ENCODE assay signal across 18 cellular contexts in the genomic region with DNA sequence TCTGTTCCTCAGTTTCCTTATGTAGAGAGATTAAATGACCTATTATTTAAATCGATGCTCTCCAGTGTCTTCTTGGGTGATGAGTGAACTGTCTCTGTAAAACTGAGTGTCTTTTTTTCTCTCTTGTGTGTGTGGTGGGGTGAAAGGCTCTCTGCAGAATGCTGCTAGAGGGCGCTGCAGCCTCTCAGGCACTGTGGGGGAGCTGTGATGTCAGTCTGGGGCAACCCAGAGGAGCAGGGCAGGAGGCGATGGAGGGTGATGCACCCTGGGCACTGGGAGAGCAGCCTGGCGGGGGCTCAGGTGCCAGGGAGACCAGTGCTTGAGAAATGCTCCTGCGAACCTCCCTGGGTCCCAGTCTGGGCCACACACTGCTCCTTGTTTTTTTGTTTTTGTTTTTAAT.
DNase-seq lines count a peak whose midpoint lies in the region; TF ChIP-seq lines count a peak whose summit lies in the region.
"Had no signal": no experiment of that assay in that cellular context is flagged by ENCODE, and none has a peak within 500 bp of the region (broad histone marks: within the 10 kb centered on the region; RNA-seq: fewer than 3 reads in every experiment).

No MANE protein-coding gene starts in this region.

- no peaks in the 10 kb centered on the region for H3K4me1 ChIP-seq in thyroid gland
- H3K4me1 ChIP-seq: SJSA1 had no signal

- H3K27me3 ChIP-seq in WERI-Rb-1 (ENCODE audit: insufficient read depth, low read depth, severe bottlenecking) (no peaks in the 10 kb centered on the region), thyroid gland (no peaks in the 10 kb centered on the region)
- H3K27me3 ChIP-seq: SJSA1 had no signal

- H3K9me3 ChIP-seq in WERI-Rb-1 (ENCODE audit: severe bottlenecking) (no peaks in the 10 kb centered on the region), thyroid gland (no peaks in the 10 kb centered on the region)
- H3K9me3 ChIP-seq: SJSA1 had no signal

- no peak for TF ChIP-seq POLR2A in thyroid gland (IDR thresholded peaks at IDR 0.05)

- DNase-seq in DMS53 (lab: John Stamatoyannopoulos, UW) (peak; percentile 29), DMS53 treated with DMSO at 0.1 percent for 48 hours (lab: John Stamatoyannopoulos, UW; ENCODE audit: unreplicated experiment) (no peak), LNCaP clone FGC (ENCODE audit: low read depth) (no peak), WERI-Rb-1 (peak; percentile 28), HuH-7.5 (ENCODE audit: low spot score) (no peak), HT-29 (ENCODE audit: low spot score) (no peak), SW 1271 (lab: John Stamatoyannopoulos, UW) (no peak), thyroid gland (no peak)
- DNase-seq: Calu3; NCI-H1105 treated with DMSO at 0.1 percent for 48 hours; NCI-H187 treated with DMSO at 0.1 percent for 48 hours; NCI-H2171; NCI-H510A; NK-92 treated with Interleukin-12 subunit alpha and Interleukin-12 subunit beta, amount 100 ng/mL, for 24 hours; PC-3; T-helper 9 cell had no signal

- no peak overlapping the region for H3K27ac ChIP-seq in WERI-Rb-1
- no peak overlapping the region for H3K27ac ChIP-seq in thyroid gland
- H3K27ac ChIP-seq: SJSA1 had no signal

- intact Hi-C loops in thyroid gland (cut with DNase I), result no loop called here

- H3K4me3 ChIP-seq in LNCaP clone FGC (ENCODE audit: low read depth, low read length) (no peak overlapping the region), WERI-Rb-1 (ENCODE audit: low read depth, low read length) (no peak overlapping the region), thyroid gland (replicated peaks in 1 of 3) (no peak overlapping the region)
- H3K4me3 ChIP-seq: K562, SJSA1 had no signal

- TF ChIP-seq CTCF in LNCaP clone FGC (IDR thresholded peaks at IDR 0.05; ENCODE audit: control insufficient read depth, extremely low read depth, insufficient read depth), result 0 out of 2 replicates have a peak, but pooled peaks have one; percentile 8
- TF ChIP-seq CTCF in WERI-Rb-1 (IDR thresholded peaks at IDR 0.05; ENCODE audit: low read depth, low read length), result peak; percentile 56
- TF ChIP-seq CTCF in thyroid gland (IDR thresholded peaks at IDR 0.05), result no peak

- WGBS in thyroid gland, 2 donors, result 90 to 93% methylated on average over 5 of the region's 5 CpGs

- H3K36me3 ChIP-seq in WERI-Rb-1 (no peaks in the 10 kb centered on the region), thyroid gland (no peaks in the 10 kb centered on the region)
- H3K36me3 ChIP-seq: SJSA1 had no signal

Comparison
In these comparisons a context has a peak if more than half of its experiments do, and no peak if none do; other contexts are left out.
1. DNase-seq: peak in DMS53 (single experiment) and WERI-Rb-1 (single experiment); none in DMS53 treated with DMSO at 0.1 percent for 48 hours (single experiment), LNCaP clone FGC (single experiment), HuH-7.5 (single experiment), HT-29 (single experiment), SW 1271 (0 of 2) and thyroid gland (0 of 2).
2. CTCF ChIP-seq: peak in LNCaP clone FGC (single experiment) and WERI-Rb-1 (single experiment); none in thyroid gland (0 of 6).